Comparison of ENCODE assay signal across 16 cellular contexts in genomic region chr5:133401731-133402347, GRCh38.
"Had no signal": no experiment of that assay in that cellular context is flagged by ENCODE, and none has a peak within 500 bp of the region (broad histone marks: within the 10 kb centered on the region; RNA-seq: fewer than 3 reads in every experiment).

No MANE protein-coding gene starts in this region.

- H3K27ac Mint-ChIP-seq: activated B cell treated with CpG ODN at 0.5 μM for 24 hours; activated CD4-positive, alpha-beta T cell treated with anti-CD3 and anti-CD28 coated beads, Interleukin-2, amount 10 ng/mL, durations not matched to agents 7 days and 5 days; activated naive CD4-positive, alpha-beta T cell treated with anti-CD3 and anti-CD28 coated beads, Interleukin-2, amount 50 U/mL, for 72 hours; effector memory CD8-positive, alpha-beta T cell; stimulated activated naive B cell treated with anti-CD40 and anti-IgM and Interleukin-4, amounts not matched to agents 10 μg/mL and 1 μg/mL and 100 μg/mL, for 72 hours had no signal

- ATAC-seq: activated naive CD4-positive, alpha-beta T cell treated with anti-CD3 and anti-CD28 coated beads, Interleukin-2, amount 50 U/mL, for 72 hours; body of pancreas; effector memory CD8-positive, alpha-beta T cell; gastroesophageal sphincter; heart right ventricle; left cardiac atrium; stimulated activated naive B cell treated with anti-CD40 and anti-IgM and Interleukin-4, amounts not matched to agents 10 μg/mL and 1 μg/mL and 100 μg/mL, for 72 hours had no signal

- H3K27me3 Mint-ChIP-seq: activated B cell treated with CpG ODN at 0.5 μM for 24 hours; activated CD4-positive, alpha-beta T cell treated with anti-CD3 and anti-CD28 coated beads, Interleukin-2, amount 10 ng/mL, durations not matched to agents 7 days and 5 days had no signal

- H3K4me3 Mint-ChIP-seq: activated B cell treated with CpG ODN at 0.5 μM for 24 hours; activated CD4-positive, alpha-beta T cell treated with anti-CD3 and anti-CD28 coated beads, Interleukin-2, amount 10 ng/mL, durations not matched to agents 7 days and 5 days; effector memory CD8-positive, alpha-beta T cell; naive B cell; stimulated activated naive B cell treated with anti-CD40 and anti-IgM and Interleukin-4, amounts not matched to agents 10 μg/mL and 1 μg/mL and 100 μg/mL, for 72 hours had no signal

- H3K36me3 Mint-ChIP-seq: activated naive CD4-positive, alpha-beta T cell treated with anti-CD3 and anti-CD28 coated beads, Interleukin-2, amount 50 U/mL, for 72 hours; naive B cell had no signal

- DNase-seq: activated B cell treated with CpG ODN at 0.5 μM for 24 hours; activated CD4-positive, alpha-beta T cell treated with anti-CD3 and anti-CD28 coated beads, Interleukin-2, amount 10 ng/mL, durations not matched to agents 7 days and 5 days; activated effector memory CD4-positive, alpha-beta T cell treated with Interleukin-2 at 50 U/mL for 16 hours; amygdala; body of pancreas; effector memory CD8-positive, alpha-beta T cell; heart right ventricle; left cardiac atrium; naive B cell; stimulated activated CD4-positive, alpha-beta T cell treated with anti-CD3 and anti-CD28 coated beads, Interleukin-2, amount 100 ng/mL, for 48 hours; stimulated activated naive B cell treated with anti-CD40 and anti-IgM and Interleukin-4, amounts not matched to agents 10 μg/mL and 1 μg/mL and 100 μg/mL, for 72 hours; SW 1271; thyroid gland; uterus had no signal

- H3K9me3 Mint-ChIP-seq: activated B cell treated with CpG ODN at 0.5 μM for 24 hours; activated CD4-positive, alpha-beta T cell treated with anti-CD3 and anti-CD28 coated beads, Interleukin-2, amount 10 ng/mL, durations not matched to agents 7 days and 5 days; activated naive CD4-positive, alpha-beta T cell treated with anti-CD3 and anti-CD28 coated beads, Interleukin-2, amount 50 U/mL, for 72 hours; effector memory CD8-positive, alpha-beta T cell; naive B cell; stimulated activated naive B cell treated with anti-CD40 and anti-IgM and Interleukin-4, amounts not matched to agents 10 μg/mL and 1 μg/mL and 100 μg/mL, for 72 hours had no signal
